ENCODE assay signal across 25 cellular contexts in the genomic region with DNA sequence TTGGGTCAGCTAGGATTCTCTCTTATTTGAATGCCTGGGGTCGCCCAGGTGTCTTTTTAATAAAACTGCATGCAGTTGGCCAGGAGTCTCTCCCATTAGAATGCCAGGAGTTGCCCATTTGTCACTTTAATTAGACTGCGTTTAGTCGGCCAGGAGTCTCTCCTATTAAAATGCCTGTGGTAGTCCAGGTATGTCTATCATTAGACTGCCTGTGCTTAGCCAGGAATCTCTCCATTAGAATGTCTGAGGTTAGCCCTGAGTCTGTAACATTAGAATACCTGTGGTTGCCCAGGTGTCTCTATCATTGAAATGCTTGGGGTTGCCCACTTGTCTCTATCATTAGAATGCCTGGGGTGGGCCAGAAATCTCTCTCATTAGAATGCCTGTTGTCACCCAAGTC.
DNase-seq lines count a peak whose midpoint lies in the region; ATAC-seq, FAIRE-seq and TF ChIP-seq lines count a peak whose summit lies in the region.
"Had no signal": no experiment of that assay in that cellular context is flagged by ENCODE, and none has a peak within 500 bp of the region (broad histone marks: within the 10 kb centered on the region; RNA-seq: fewer than 3 reads in every experiment).

No MANE protein-coding gene starts in this region.

- H3K27me3 Mint-ChIP-seq in activated CD8-positive, alpha-beta memory T cell treated with anti-CD3 and anti-CD28 coated beads, Interleukin-2, amount 10 ng/mL, durations not matched to agents 7 days and 5 days = no peaks in the 10 kb centered on the region
- H3K27me3 Mint-ChIP-seq: CD4-positive, alpha-beta memory T cell had no signal

- H3K4me1 ChIP-seq in upper lobe of right lung (peaks cover 6% of the 10 kb centered on the region), small intestine (ENCODE audit: control insufficient read depth in 2 of 2, insufficient read depth in 1 of 2, low read depth in 1 of 2, low read length in 1 of 2) (no peaks in the 10 kb centered on the region)
- H3K4me1 ChIP-seq: BLaER1 treated with 17β-estradiol and CSF1 and Interleukin-3, amounts not matched to agents 10 nM and 100 nM; Caco-2 had no signal

- H3K4me3 ChIP-seq in upper lobe of right lung (no peak overlapping the region), small intestine (ENCODE audit: low read depth in 1 of 2, low read length in 2 of 2) (no peak overlapping the region)
- H3K4me3 ChIP-seq: BLaER1 treated with 17β-estradiol and CSF1 and Interleukin-3, amounts not matched to agents 10 nM and 100 nM; GM12878 had no signal

- CTCF ChIA-PET in activated CD8-positive, alpha-beta memory T cell treated with anti-CD3 and anti-CD28 coated beads, Interleukin-2, amount 10 ng/mL, durations not matched to agents 7 days and 5 days (lab: Charles Lee) = no interaction called here

- DNase-seq in activated CD8-positive, alpha-beta memory T cell treated with anti-CD3 and anti-CD28 coated beads, Interleukin-2, amount 50 U/mL, for 48 hours = peak; percentile 6
- DNase-seq in activated CD8-positive, alpha-beta memory T cell treated with anti-CD3 and anti-CD28 coated beads, Interleukin-2, amount 10 ng/mL, durations not matched to agents 7 days and 5 days = no peak
- DNase-seq in cerebellar cortex (ENCODE audit: low spot score) (peak; percentile 79), kidney tubule cell (ENCODE audit: low spot score) (peak; percentile 51), upper lobe of right lung (peak; percentile 2), OCI-M1 (lab: John Stamatoyannopoulos, UW) (no peak), small intestine (no peak)
- DNase-seq: Caco-2; CD4-positive, alpha-beta memory T cell; DMS 273 treated with DMSO at 0.1 percent for 48 hours; DMS79 treated with DMSO at 0.1 percent for 48 hours; H7; KBM-7; NCI-H1092 treated with DMSO at 0.1 percent for 48 hours; NCI-H146; NCI-H2029; NCI-H2227 treated with DMSO at 0.1 percent for 48 hours; NCI-H510A treated with DMSO at 0.1 percent for 48 hours; NCI-H774 had no signal

- TF ChIP-seq CTCF in upper lobe of right lung (IDR thresholded peaks at IDR 0.05) = no peak

- ATAC-seq in activated CD8-positive, alpha-beta memory T cell treated with anti-CD3 and anti-CD28 coated beads, Interleukin-2, amount 10 ng/mL, durations not matched to agents 7 days and 5 days = no peak
- no peak for ATAC-seq in upper lobe of right lung
- ATAC-seq in SK-N-SH treated with all-trans-retinoic acid at 6 μM for 48 hours = no peak
- ATAC-seq: GM12878, Right ventricle myocardium inferior had no signal

- H3K9me3 ChIP-seq in upper lobe of right lung = no peaks in the 10 kb centered on the region
- H3K9me3 ChIP-seq in small intestine (ENCODE audit: control insufficient read depth, low read depth) = no peaks in the 10 kb centered on the region

- H3K9me3 Mint-ChIP-seq in activated CD8-positive, alpha-beta memory T cell treated with anti-CD3 and anti-CD28 coated beads, Interleukin-2, amount 10 ng/mL, durations not matched to agents 7 days and 5 days (ENCODE audit: low read depth) = peaks cover 2% of the 10 kb centered on the region

- no peaks in the 10 kb centered on the region for H3K27me3 ChIP-seq in upper lobe of right lung
- H3K27me3 ChIP-seq in small intestine (ENCODE audit: control insufficient read depth in 2 of 2, insufficient read depth in 2 of 2, low read length in 2 of 2) = no peaks in the 10 kb centered on the region
- H3K27me3 ChIP-seq: BLaER1 treated with 17β-estradiol and CSF1 and Interleukin-3, amounts not matched to agents 10 nM and 100 nM had no signal

- peaks cover 3% of the 10 kb centered on the region for H3K36me3 Mint-ChIP-seq in activated CD8-positive, alpha-beta memory T cell treated with anti-CD3 and anti-CD28 coated beads, Interleukin-2, amount 10 ng/mL, durations not matched to agents 7 days and 5 days

- H3K36me3 ChIP-seq in upper lobe of right lung (no peaks in the 10 kb centered on the region), small intestine (ENCODE audit: control insufficient read depth in 2 of 2, insufficient read depth in 2 of 2, low read length in 2 of 2) (peaks cover 0 to 4% of the 10 kb centered on the region in 2 donors)

- H3K27ac ChIP-seq in upper lobe of right lung = no peak overlapping the region
- no peak overlapping the region for H3K27ac ChIP-seq in small intestine (ENCODE audit: low read depth in 1 of 2, low read length in 1 of 2)
- H3K27ac ChIP-seq: 22Rv1; BLaER1 treated with 17β-estradiol and CSF1 and Interleukin-3, amounts not matched to agents 10 nM and 100 nM had no signal

- FAIRE-seq in small intestine (lab: Jason Lieb, UNC) = no peak
- FAIRE-seq: GM12878, RCC 7860 had no signal

- intact Hi-C loops in upper lobe of right lung (cut with DNase I) = no loop called here

- no peak overlapping the region for H3K4me3 Mint-ChIP-seq in activated CD8-positive, alpha-beta memory T cell treated with anti-CD3 and anti-CD28 coated beads, Interleukin-2, amount 10 ng/mL, durations not matched to agents 7 days and 5 days
- H3K4me3 Mint-ChIP-seq: CD4-positive, alpha-beta memory T cell had no signal

- H3K4me1 Mint-ChIP-seq in activated CD8-positive, alpha-beta memory T cell treated with anti-CD3 and anti-CD28 coated beads, Interleukin-2, amount 10 ng/mL, durations not matched to agents 7 days and 5 days = peaks cover 2% of the 10 kb centered on the region

- H3K27ac Mint-ChIP-seq in activated CD8-positive, alpha-beta memory T cell treated with anti-CD3 and anti-CD28 coated beads, Interleukin-2, amount 10 ng/mL, durations not matched to agents 7 days and 5 days = no peak overlapping the region
- H3K27ac Mint-ChIP-seq: CD4-positive, alpha-beta memory T cell had no signal

- WGBS in small intestine, 3 donors = 85 to 90% (median 87%) methylated on average over 3 of the region's 3 CpGs

TF ChIP-seq in SK-N-SH treated with all-trans-retinoic acid at 6 μM for 48 hours, 23 proteins besides CTCF, POLR2A, EP300 and RAD21:
- TF ChIP-seq ZNF70 (CRISPR knock-in tag; IDR thresholded peaks at IDR 0.05) = no peak
- no peak for TF ChIP-seq CSDC2 (CRISPR knock-in tag; IDR thresholded peaks at IDR 0.05)
- TF ChIP-seq, protein P1, sequence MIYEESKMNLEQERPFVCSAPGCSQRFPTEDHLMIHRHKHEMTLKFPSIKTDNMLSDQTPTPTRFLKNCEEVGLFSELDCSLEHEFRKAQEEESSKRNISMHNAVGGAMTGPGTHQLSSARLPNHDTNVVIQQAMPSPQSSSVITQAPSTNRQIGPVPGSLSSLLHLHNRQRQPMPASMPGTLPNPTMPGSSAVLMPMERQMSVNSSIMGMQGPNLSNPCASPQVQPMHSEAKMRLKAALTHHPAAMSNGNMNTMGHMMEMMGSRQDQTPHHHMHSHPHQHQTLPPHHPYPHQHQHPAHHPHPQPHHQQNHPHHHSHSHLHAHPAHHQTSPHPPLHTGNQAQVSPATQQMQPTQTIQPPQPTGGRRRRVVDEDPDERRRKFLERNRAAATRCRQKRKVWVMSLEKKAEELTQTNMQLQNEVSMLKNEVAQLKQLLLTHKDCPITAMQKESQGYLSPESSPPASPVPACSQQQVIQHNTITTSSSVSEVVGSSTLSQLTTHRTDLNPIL (CRISPR knock-in tag; IDR thresholded peaks at IDR 0.05; ENCODE audit: low read depth) = no peak
- no peak for TF ChIP-seq ZC3H10 (CRISPR knock-in tag; IDR thresholded peaks at IDR 0.05)
- TF ChIP-seq ESRRG (CRISPR knock-in tag; IDR thresholded peaks at IDR 0.05) = no peak
- TF ChIP-seq, protein P2, sequence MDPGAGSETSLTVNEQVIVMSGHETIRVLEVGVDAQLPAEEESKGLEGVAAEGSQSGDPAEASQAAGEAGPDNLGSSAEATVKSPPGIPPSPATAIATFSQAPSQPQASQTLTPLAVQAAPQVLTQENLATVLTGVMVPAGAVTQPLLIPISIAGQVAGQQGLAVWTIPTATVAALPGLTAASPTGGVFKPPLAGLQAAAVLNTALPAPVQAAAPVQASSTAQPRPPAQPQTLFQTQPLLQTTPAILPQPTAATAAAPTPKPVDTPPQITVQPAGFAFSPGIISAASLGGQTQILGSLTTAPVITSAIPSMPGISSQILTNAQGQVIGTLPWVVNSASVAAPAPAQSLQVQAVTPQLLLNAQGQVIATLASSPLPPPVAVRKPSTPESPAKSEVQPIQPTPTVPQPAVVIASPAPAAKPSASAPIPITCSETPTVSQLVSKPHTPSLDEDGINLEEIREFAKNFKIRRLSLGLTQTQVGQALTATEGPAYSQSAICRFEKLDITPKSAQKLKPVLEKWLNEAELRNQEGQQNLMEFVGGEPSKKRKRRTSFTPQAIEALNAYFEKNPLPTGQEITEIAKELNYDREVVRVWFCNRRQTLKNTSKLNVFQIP (CRISPR knock-in tag; IDR thresholded peaks at IDR 0.05; ENCODE audit: borderline replicate concordance, low read depth) = no peak
- TF ChIP-seq ISL1 (CRISPR knock-in tag; IDR thresholded peaks at IDR 0.05) = no peak
- no peak for TF ChIP-seq TOX (CRISPR knock-in tag; IDR thresholded peaks at IDR 0.05; ENCODE audit: borderline replicate concordance)
- TF ChIP-seq ZFP30 (CRISPR knock-in tag; IDR thresholded peaks at IDR 0.05) = no peak

Comparison
In these comparisons a context has a peak if more than half of its experiments do, and no peak if none do; other contexts are left out.
1. DNase-seq: peak in activated CD8-positive, alpha-beta memory T cell treated with anti-CD3 and anti-CD28 coated beads, Interleukin-2, amount 50 U/mL, for 48 hours (single experiment), cerebellar cortex (single experiment), kidney tubule cell (single experiment) and upper lobe of right lung (single experiment); none in activated CD8-positive, alpha-beta memory T cell treated with anti-CD3 and anti-CD28 coated beads, Interleukin-2, amount 10 ng/mL, durations not matched to agents 7 days and 5 days (single experiment), OCI-M1 (single experiment) and small intestine (single experiment).